ENCODE assay signal across 2 cellular contexts in the genomic region with DNA sequence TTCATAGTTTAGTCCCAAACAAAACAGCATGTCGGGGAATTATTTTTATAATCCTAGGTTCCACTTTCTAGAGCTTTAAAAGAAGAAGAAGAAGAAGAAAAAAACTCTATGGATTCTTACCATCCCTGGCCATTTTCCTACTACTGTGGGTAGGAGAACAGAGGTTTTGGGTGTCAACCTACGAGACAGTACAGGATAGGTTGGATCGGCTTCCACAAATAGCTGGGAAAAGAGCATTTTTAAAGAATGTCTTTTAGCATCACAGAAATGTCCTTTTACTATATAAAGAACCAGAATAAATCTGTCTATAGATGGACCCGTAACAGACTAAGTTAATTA.
TF ChIP-seq lines count a peak whose summit lies in the region.

No MANE protein-coding gene starts in this region.

TF ChIP-seq in SK-N-SH, 30 proteins besides CTCF, POLR2A, EP300 and RAD21 (continued from another document):
- TF ChIP-seq, protein P1, sequence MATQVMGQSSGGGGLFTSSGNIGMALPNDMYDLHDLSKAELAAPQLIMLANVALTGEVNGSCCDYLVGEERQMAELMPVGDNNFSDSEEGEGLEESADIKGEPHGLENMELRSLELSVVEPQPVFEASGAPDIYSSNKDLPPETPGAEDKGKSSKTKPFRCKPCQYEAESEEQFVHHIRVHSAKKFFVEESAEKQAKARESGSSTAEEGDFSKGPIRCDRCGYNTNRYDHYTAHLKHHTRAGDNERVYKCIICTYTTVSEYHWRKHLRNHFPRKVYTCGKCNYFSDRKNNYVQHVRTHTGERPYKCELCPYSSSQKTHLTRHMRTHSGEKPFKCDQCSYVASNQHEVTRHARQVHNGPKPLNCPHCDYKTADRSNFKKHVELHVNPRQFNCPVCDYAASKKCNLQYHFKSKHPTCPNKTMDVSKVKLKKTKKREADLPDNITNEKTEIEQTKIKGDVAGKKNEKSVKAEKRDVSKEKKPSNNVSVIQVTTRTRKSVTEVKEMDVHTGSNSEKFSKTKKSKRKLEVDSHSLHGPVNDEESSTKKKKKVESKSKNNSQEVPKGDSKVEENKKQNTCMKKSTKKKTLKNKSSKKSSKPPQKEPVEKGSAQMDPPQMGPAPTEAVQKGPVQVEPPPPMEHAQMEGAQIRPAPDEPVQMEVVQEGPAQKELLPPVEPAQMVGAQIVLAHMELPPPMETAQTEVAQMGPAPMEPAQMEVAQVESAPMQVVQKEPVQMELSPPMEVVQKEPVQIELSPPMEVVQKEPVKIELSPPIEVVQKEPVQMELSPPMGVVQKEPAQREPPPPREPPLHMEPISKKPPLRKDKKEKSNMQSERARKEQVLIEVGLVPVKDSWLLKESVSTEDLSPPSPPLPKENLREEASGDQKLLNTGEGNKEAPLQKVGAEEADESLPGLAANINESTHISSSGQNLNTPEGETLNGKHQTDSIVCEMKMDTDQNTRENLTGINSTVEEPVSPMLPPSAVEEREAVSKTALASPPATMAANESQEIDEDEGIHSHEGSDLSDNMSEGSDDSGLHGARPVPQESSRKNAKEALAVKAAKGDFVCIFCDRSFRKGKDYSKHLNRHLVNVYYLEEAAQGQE (IDR thresholded peaks at IDR 0.05; ENCODE audit: low read depth, low read length) = no peak
- TF ChIP-seq ELF1 (IDR thresholded peaks at IDR 0.05) = no peak
- TF ChIP-seq FOSL2 (IDR thresholded peaks at IDR 0.05; ENCODE audit: borderline replicate concordance, low read depth) = no peak
- no peak for TF ChIP-seq YY1 (IDR thresholded peaks at IDR 0.05; ENCODE audit: low read depth)
- no peak for TF ChIP-seq FOXJ3 (CRISPR knock-in tag; IDR thresholded peaks at IDR 0.05)
- TF ChIP-seq, protein P2, sequence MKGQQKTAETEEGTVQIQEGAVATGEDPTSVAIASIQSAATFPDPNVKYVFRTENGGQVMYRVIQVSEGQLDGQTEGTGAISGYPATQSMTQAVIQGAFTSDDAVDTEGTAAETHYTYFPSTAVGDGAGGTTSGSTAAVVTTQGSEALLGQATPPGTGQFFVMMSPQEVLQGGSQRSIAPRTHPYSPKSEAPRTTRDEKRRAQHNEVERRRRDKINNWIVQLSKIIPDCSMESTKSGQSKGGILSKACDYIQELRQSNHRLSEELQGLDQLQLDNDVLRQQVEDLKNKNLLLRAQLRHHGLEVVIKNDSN (IDR thresholded peaks at IDR 0.05; ENCODE audit: borderline replicate concordance, low read depth) = no peak
- TF ChIP-seq, protein P3, sequence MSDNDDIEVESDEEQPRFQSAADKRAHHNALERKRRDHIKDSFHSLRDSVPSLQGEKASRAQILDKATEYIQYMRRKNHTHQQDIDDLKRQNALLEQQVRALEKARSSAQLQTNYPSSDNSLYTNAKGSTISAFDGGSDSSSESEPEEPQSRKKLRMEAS (IDR thresholded peaks at IDR 0.05; ENCODE audit: low read depth) = no peak
- TF ChIP-seq TEAD4 (IDR thresholded peaks at IDR 0.05; ENCODE audit: borderline replicate concordance, insufficient read depth) = no peak
- no peak for TF ChIP-seq NFIC (IDR thresholded peaks at IDR 0.05; ENCODE audit: borderline replicate concordance)
- TF ChIP-seq RCOR1 (IDR thresholded peaks at IDR 0.05; ENCODE audit: low read length) = no peak
- TF ChIP-seq SIN3A (IDR thresholded peaks at IDR 0.05; ENCODE audit: borderline replicate concordance, low read depth, low read length) = no peak
- TF ChIP-seq, protein P4, sequence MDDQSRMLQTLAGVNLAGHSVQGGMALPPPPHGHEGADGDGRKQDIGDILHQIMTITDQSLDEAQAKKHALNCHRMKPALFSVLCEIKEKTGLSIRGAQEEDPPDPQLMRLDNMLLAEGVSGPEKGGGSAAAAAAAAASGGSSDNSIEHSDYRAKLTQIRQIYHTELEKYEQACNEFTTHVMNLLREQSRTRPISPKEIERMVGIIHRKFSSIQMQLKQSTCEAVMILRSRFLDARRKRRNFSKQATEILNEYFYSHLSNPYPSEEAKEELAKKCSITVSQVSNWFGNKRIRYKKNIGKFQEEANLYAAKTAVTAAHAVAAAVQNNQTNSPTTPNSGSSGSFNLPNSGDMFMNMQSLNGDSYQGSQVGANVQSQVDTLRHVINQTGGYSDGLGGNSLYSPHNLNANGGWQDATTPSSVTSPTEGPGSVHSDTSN (IDR thresholded peaks at IDR 0.05) = no peak
- TF ChIP-seq FOXM1 (IDR thresholded peaks at IDR 0.05; ENCODE audit: low read depth) = no peak
- TF ChIP-seq, protein P5, sequence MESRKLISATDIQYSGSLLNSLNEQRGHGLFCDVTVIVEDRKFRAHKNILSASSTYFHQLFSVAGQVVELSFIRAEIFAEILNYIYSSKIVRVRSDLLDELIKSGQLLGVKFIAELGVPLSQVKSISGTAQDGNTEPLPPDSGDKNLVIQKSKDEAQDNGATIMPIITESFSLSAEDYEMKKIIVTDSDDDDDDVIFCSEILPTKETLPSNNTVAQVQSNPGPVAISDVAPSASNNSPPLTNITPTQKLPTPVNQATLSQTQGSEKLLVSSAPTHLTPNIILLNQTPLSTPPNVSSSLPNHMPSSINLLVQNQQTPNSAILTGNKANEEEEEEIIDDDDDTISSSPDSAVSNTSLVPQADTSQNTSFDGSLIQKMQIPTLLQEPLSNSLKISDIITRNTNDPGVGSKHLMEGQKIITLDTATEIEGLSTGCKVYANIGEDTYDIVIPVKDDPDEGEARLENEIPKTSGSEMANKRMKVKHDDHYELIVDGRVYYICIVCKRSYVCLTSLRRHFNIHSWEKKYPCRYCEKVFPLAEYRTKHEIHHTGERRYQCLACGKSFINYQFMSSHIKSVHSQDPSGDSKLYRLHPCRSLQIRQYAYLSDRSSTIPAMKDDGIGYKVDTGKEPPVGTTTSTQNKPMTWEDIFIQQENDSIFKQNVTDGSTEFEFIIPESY (IDR thresholded peaks at IDR 0.05; ENCODE audit: borderline replicate concordance, low read depth) = no peak
- TF ChIP-seq MXI1 (IDR thresholded peaks at IDR 0.05; ENCODE audit: low read depth, low read length) = no peak
- TF ChIP-seq, protein P6, sequence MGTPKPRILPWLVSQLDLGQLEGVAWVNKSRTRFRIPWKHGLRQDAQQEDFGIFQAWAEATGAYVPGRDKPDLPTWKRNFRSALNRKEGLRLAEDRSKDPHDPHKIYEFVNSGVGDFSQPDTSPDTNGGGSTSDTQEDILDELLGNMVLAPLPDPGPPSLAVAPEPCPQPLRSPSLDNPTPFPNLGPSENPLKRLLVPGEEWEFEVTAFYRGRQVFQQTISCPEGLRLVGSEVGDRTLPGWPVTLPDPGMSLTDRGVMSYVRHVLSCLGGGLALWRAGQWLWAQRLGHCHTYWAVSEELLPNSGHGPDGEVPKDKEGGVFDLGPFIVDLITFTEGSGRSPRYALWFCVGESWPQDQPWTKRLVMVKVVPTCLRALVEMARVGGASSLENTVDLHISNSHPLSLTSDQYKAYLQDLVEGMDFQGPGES (IDR thresholded peaks at IDR 0.05; ENCODE audit: low read depth, low read length) = no peak
- no peak for TF ChIP-seq TCF12 (IDR thresholded peaks at IDR 0.05)

TF ChIP-seq in SK-N-SH treated with all-trans-retinoic acid at 6 μM for 48 hours, 23 proteins besides CTCF, POLR2A, EP300 and RAD21 (continued from another document):
- TF ChIP-seq, protein P7, sequence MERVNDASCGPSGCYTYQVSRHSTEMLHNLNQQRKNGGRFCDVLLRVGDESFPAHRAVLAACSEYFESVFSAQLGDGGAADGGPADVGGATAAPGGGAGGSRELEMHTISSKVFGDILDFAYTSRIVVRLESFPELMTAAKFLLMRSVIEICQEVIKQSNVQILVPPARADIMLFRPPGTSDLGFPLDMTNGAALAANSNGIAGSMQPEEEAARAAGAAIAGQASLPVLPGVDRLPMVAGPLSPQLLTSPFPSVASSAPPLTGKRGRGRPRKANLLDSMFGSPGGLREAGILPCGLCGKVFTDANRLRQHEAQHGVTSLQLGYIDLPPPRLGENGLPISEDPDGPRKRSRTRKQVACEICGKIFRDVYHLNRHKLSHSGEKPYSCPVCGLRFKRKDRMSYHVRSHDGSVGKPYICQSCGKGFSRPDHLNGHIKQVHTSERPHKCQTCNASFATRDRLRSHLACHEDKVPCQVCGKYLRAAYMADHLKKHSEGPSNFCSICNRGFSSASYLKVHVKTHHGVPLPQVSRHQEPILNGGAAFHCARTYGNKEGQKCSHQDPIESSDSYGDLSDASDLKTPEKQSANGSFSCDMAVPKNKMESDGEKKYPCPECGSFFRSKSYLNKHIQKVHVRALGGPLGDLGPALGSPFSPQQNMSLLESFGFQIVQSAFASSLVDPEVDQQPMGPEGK (CRISPR knock-in tag; IDR thresholded peaks at IDR 0.05; ENCODE audit: borderline replicate concordance) = no peak
- TF ChIP-seq ZC3H10 (CRISPR knock-in tag; IDR thresholded peaks at IDR 0.05) (no peak), ESRRG (CRISPR knock-in tag; IDR thresholded peaks at IDR 0.05) (no peak)
